Comparison of ENCODE assay signal across 1 cellular context in genomic region chr20:46827718-46828458, GRCh38.
TF ChIP-seq lines count a peak whose summit lies in the region.

No MANE protein-coding gene starts in this region.

TF ChIP-seq in GM23338, 12 proteins besides CTCF, POLR2A, EP300 and RAD21 (continued from another document):
- no peak for TF ChIP-seq ZNF462 (CRISPR knock-in tag; IDR thresholded peaks at IDR 0.05)
- no peak for TF ChIP-seq EZH2phosphoT487 (IDR thresholded peaks at IDR 0.05; ENCODE audit: unreplicated experiment)
- TF ChIP-seq ZNF114 (CRISPR knock-in tag; IDR thresholded peaks at IDR 0.05) = no peak
- TF ChIP-seq JUNB (IDR thresholded peaks at IDR 0.05; ENCODE audit: unreplicated experiment) = no peak
